Comparison of ENCODE assay signal across 22 cellular contexts in genomic region chr6:138032571-138032970, GRCh38.
"Had no signal": no experiment of that assay in that cellular context is flagged by ENCODE, and none has a peak within 500 bp of the region (broad histone marks: within the 10 kb centered on the region; RNA-seq: fewer than 3 reads in every experiment).

No MANE protein-coding gene starts in this region.

- ATAC-seq: activated CD4-positive, CD25-positive, alpha-beta regulatory T cell treated with anti-CD3 and anti-CD28 coated beads, Interleukin-2, amount 50 U/mL, for 24 hours; right lobe of liver; stimulated activated memory B cell treated with anti-CD40 and anti-IgM and Interleukin-4, amounts not matched to agents 10 μg/mL and 1 μg/mL and 100 μg/mL, for 72 hours; stimulated activated naive CD8-positive, alpha-beta T cell treated with anti-CD3 and anti-CD28 coated beads, Interleukin-15, amount 100 ng/mL, for 72 hours had no signal

- H3K4me3 ChIP-seq: left ventricle myocardium inferior, lung, right lobe of liver, thyroid gland, upper lobe of left lung had no signal

- H3K9me3 ChIP-seq: left ventricle myocardium inferior, right lobe of liver, thyroid gland, upper lobe of left lung had no signal

- H3K36me3 ChIP-seq: left ventricle myocardium inferior, right lobe of liver, thyroid gland, upper lobe of left lung had no signal

- DNase-seq: activated CD4-positive, alpha-beta T cell treated with anti-CD3 and anti-CD28 coated beads for 48 hours; activated CD4-positive, alpha-beta T cell treated with anti-CD3 and anti-CD28 coated beads, Interleukin-2, amount 50 U/mL, for 48 hours; activated CD8-positive, alpha-beta memory T cell treated with anti-CD3 and anti-CD28 coated beads, Interleukin-2, amount 50 U/mL, for 4 hours; activated gamma-delta T cell treated with Interleukin-2 at 50 U/mL for 16 hours; activated naive CD4-positive, alpha-beta T cell treated with anti-CD3 and anti-CD28 coated beads, Interleukin-2, amount 50 U/mL, for 16 hours; activated T-cell treated with anti-CD3 and anti-CD28 coated beads, Interleukin-2, amount 50 U/mL, for 1 hour; amygdala; foreskin melanocyte; left ventricle myocardium inferior; right lobe of liver; small intestine; stimulated activated CD4-positive, alpha-beta T cell treated with anti-CD3 and anti-CD28 coated beads, Interleukin-1b, Interleukin-23, amount 100 ng/mL, for 48 hours; stimulated activated CD4-positive, alpha-beta T cell treated with anti-CD3 and anti-CD28 coated beads, Interleukin-4, amount 100 ng/mL, for 4 hours; stimulated activated CD8-positive, alpha-beta memory T cell treated with anti-CD3 and anti-CD28 coated beads, Interleukin-4, amount 100 ng/mL, for 48 hours; stimulated activated naive CD8-positive, alpha-beta T cell treated with anti-CD3 and anti-CD28 coated beads, Interleukin-15, amount 100 ng/mL, for 72 hours; substantia nigra; thyroid gland; upper lobe of left lung had no signal

- H3K4me1 ChIP-seq: right lobe of liver, thyroid gland, upper lobe of left lung had no signal

- H3K27me3 ChIP-seq: right lobe of liver, thyroid gland, upper lobe of left lung had no signal

- H3K27ac ChIP-seq: right lobe of liver, thyroid gland, upper lobe of left lung, VCaP had no signal
